ENCODE assay signal across 1 cellular context in the genomic region with DNA sequence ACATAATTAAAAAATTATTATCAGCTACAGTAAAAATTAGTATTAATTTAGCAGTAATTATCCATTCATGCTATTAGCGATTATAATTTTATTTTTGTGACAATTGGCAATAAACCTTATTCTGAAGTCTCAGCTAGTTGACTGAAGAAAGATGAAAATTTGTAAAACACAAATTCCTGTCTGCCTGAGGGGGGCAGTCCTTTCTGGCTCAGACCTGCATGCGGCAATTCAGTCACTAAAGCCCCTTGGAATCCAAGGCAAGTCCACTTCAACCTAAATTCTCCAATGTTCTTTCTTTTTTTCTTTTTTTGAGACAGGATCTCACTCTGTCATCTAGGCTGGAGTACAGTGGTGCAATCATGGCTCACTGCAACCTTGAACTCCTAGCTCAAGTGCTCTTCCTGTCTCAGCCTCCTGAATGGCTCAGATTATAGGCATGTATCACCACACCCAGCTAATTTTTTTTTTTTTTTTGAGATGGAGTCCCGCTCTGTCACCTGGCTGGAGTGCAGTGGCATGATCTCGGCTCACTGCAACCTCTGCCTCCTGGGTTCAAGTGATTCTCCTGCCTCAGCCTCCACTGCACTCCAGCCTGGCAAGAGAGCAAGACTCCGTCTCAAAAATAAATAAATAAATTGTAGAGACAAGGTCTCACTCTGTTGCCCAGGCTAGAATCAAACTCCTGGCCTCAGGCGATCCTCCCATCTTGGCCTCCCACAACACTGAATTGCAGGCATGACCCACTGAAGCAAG.
TF ChIP-seq lines count a peak whose summit lies in the region.

No MANE protein-coding gene starts in this region.

TF ChIP-seq in GM23338, 12 proteins besides CTCF, POLR2A, EP300 and RAD21:
- TF ChIP-seq EZH2phosphoT487 (IDR thresholded peaks at IDR 0.05; ENCODE audit: unreplicated experiment) (no peak), STAT1 (IDR thresholded peaks at IDR 0.05; ENCODE audit: unreplicated experiment) (no peak), POLR2AphosphoS5 (IDR thresholded peaks at IDR 0.05; ENCODE audit: low read depth) (no peak), ZNF331 (CRISPR knock-in tag; IDR thresholded peaks at IDR 0.05; ENCODE audit: low read depth) (no peak), NANOG (IDR thresholded peaks at IDR 0.05; ENCODE audit: borderline replicate concordance) (no peak), JUNB (IDR thresholded peaks at IDR 0.05; ENCODE audit: unreplicated experiment) (no peak), EZH2 (IDR thresholded peaks at IDR 0.05; ENCODE audit: low read depth, unreplicated experiment) (no peak), CREB1 (CRISPR knock-in tag; IDR thresholded peaks at IDR 0.05; ENCODE audit: low read depth) (no peak), ZNF114 (CRISPR knock-in tag; IDR thresholded peaks at IDR 0.05) (no peak)
- TF ChIP-seq, protein P1, sequence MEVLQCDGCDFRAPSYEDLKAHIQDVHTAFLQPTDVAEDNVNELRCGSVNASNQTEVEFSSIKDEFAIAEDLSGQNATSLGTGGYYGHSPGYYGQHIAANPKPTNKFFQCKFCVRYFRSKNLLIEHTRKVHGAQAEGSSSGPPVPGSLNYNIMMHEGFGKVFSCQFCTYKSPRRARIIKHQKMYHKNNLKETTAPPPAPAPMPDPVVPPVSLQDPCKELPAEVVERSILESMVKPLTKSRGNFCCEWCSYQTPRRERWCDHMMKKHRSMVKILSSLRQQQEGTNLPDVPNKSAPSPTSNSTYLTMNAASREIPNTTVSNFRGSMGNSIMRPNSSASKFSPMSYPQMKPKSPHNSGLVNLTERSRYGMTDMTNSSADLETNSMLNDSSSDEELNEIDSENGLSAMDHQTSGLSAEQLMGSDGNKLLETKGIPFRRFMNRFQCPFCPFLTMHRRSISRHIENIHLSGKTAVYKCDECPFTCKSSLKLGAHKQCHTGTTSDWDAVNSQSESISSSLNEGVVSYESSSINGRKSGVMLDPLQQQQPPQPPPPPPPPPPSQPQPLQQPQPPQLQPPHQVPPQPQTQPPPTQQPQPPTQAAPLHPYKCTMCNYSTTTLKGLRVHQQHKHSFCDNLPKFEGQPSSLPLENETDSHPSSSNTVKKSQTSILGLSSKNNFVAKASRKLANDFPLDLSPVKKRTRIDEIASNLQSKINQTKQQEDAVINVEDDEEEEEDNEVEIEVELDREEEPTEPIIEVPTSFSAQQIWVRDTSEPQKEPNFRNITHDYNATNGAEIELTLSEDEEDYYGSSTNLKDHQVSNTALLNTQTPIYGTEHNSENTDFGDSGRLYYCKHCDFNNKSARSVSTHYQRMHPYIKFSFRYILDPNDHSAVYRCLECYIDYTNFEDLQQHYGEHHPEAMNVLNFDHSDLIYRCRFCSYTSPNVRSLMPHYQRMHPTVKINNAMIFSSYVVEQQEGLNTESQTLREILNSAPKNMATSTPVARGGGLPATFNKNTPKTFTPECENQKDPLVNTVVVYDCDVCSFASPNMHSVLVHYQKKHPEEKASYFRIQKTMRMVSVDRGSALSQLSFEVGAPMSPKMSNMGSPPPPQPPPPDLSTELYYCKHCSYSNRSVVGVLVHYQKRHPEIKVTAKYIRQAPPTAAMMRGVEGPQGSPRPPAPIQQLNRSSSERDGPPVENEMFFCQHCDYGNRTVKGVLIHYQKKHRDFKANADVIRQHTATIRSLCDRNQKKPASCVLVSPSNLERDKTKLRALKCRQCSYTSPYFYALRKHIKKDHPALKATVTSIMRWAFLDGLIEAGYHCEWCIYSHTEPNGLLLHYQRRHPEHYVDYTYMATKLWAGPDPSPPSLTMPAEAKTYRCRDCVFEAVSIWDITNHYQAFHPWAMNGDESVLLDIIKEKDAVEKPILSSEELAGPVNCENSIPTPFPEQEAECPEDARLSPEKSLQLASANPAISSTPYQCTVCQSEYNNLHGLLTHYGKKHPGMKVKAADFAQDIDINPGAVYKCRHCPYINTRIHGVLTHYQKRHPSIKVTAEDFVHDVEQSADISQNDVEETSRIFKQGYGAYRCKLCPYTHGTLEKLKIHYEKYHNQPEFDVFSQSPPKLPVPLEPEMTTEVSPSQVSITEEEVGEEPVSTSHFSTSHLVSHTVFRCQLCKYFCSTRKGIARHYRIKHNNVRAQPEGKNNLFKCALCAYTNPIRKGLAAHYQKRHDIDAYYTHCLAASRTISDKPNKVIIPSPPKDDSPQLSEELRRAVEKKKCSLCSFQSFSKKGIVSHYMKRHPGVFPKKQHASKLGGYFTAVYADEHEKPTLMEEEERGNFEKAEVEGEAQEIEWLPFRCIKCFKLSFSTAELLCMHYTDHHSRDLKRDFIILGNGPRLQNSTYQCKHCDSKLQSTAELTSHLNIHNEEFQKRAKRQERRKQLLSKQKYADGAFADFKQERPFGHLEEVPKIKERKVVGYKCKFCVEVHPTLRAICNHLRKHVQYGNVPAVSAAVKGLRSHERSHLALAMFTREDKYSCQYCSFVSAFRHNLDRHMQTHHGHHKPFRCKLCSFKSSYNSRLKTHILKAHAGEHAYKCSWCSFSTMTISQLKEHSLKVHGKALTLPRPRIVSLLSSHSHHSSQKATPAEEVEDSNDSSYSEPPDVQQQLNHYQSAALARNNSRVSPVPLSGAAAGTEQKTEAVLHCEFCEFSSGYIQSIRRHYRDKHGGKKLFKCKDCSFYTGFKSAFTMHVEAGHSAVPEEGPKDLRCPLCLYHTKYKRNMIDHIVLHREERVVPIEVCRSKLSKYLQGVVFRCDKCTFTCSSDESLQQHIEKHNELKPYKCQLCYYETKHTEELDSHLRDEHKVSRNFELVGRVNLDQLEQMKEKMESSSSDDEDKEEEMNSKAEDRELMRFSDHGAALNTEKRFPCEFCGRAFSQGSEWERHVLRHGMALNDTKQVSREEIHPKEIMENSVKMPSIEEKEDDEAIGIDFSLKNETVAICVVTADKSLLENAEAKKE (CRISPR knock-in tag; IDR thresholded peaks at IDR 0.05) = no peak
- TF ChIP-seq, protein P2, sequence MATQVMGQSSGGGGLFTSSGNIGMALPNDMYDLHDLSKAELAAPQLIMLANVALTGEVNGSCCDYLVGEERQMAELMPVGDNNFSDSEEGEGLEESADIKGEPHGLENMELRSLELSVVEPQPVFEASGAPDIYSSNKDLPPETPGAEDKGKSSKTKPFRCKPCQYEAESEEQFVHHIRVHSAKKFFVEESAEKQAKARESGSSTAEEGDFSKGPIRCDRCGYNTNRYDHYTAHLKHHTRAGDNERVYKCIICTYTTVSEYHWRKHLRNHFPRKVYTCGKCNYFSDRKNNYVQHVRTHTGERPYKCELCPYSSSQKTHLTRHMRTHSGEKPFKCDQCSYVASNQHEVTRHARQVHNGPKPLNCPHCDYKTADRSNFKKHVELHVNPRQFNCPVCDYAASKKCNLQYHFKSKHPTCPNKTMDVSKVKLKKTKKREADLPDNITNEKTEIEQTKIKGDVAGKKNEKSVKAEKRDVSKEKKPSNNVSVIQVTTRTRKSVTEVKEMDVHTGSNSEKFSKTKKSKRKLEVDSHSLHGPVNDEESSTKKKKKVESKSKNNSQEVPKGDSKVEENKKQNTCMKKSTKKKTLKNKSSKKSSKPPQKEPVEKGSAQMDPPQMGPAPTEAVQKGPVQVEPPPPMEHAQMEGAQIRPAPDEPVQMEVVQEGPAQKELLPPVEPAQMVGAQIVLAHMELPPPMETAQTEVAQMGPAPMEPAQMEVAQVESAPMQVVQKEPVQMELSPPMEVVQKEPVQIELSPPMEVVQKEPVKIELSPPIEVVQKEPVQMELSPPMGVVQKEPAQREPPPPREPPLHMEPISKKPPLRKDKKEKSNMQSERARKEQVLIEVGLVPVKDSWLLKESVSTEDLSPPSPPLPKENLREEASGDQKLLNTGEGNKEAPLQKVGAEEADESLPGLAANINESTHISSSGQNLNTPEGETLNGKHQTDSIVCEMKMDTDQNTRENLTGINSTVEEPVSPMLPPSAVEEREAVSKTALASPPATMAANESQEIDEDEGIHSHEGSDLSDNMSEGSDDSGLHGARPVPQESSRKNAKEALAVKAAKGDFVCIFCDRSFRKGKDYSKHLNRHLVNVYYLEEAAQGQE (IDR thresholded peaks at IDR 0.05; ENCODE audit: unreplicated experiment) = no peak
- TF ChIP-seq, protein P3, sequence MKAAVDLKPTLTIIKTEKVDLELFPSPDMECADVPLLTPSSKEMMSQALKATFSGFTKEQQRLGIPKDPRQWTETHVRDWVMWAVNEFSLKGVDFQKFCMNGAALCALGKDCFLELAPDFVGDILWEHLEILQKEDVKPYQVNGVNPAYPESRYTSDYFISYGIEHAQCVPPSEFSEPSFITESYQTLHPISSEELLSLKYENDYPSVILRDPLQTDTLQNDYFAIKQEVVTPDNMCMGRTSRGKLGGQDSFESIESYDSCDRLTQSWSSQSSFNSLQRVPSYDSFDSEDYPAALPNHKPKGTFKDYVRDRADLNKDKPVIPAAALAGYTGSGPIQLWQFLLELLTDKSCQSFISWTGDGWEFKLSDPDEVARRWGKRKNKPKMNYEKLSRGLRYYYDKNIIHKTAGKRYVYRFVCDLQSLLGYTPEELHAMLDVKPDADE (IDR thresholded peaks at IDR 0.05) = no peak
